ENCODE assay signal across 9 cellular contexts in genomic region chr6:107493158-107494057, GRCh38. TPM values are rescaled to one million over a fixed set of nuclear protein-coding genes. Genes with fewer than 3 reads are reported as not detected.
DNase-seq lines count a peak whose midpoint lies in the region; ATAC-seq and TF ChIP-seq lines count a peak whose summit lies in the region.
"Had no signal": no experiment of that assay in that cellular context is flagged by ENCODE, and none has a peak within 500 bp of the region (broad histone marks: within the 10 kb centered on the region; RNA-seq: fewer than 3 reads in every experiment).

No MANE protein-coding gene starts in this region.

- DNase-seq in NCI-H2081 (lab: John Stamatoyannopoulos, UW): peak; percentile 26 to 63
- no peak for DNase-seq in NCI-H2081 treated with DMSO at 0.1 percent for 48 hours (lab: John Stamatoyannopoulos, UW)
- DNase-seq in iPS-NIHi11 (ENCODE audit: low spot score): peak; percentile 35
- DNase-seq in thyroid gland: peak in 1 of 2 donors; percentile 6
- no peak for DNase-seq in HUDEP-2 (lab: John Stamatoyannopoulos, UW; ENCODE audit: unreplicated experiment in 76 of 76)
- DNase-seq in activated T-cell treated with anti-CD3 and anti-CD28 coated beads, Interleukin-2, amount 50 U/mL, for 4 hours: no peak

- intact Hi-C loops in thyroid gland (cut with DNase I): no loop called here

- H3K27me3 ChIP-seq in thyroid gland: no peaks in the 10 kb centered on the region

- H3K4me1 Mint-ChIP-seq in activated T-cell treated with anti-CD3 and anti-CD28 coated beads, Interleukin-2, amount 50 U/mL, for 4 hours (ENCODE audit: low read depth): peaks cover 14% of the 10 kb centered on the region

- WGBS in thyroid gland, 2 donors: 43 to 49% methylated on average over 12 of the region's 12 CpGs

- TF ChIP-seq CTCF in WI38 (IDR thresholded peaks at IDR 0.05; ENCODE audit: low read depth, low read length) (no peak), thyroid gland (IDR thresholded peaks at IDR 0.05) (no peak)

- no peaks in the 10 kb centered on the region for H3K36me3 ChIP-seq in thyroid gland

- H3K27me3 Mint-ChIP-seq in activated T-cell treated with anti-CD3 and anti-CD28 coated beads, Interleukin-2, amount 50 U/mL, for 4 hours (ENCODE audit: low read depth): peaks cover 37% of the 10 kb centered on the region

- peak overlapping the region in 2 of 3 donors; percentile 45 to 59 for H3K27ac ChIP-seq in thyroid gland

- peaks cover 42 to 45% of the 10 kb centered on the region in 2 donors for H3K4me1 ChIP-seq in thyroid gland

- no peak for ATAC-seq in GM18907 (IDR thresholded peaks at IDR 0.05; ENCODE audit: unreplicated experiment)
- no peak for ATAC-seq in activated T-cell treated with anti-CD3 and anti-CD28 coated beads, Interleukin-2, amount 50 U/mL, for 4 hours

- no peaks in the 10 kb centered on the region for H3K36me3 Mint-ChIP-seq in activated T-cell treated with anti-CD3 and anti-CD28 coated beads, Interleukin-2, amount 50 U/mL, for 4 hours (ENCODE audit: insufficient read depth)

- H3K4me3 ChIP-seq in WI38 (ENCODE audit: low read depth, low read length): peak overlapping the region; percentile 70
- peak overlapping the region in 1 of 3 donors; percentile 1 for H3K4me3 ChIP-seq in thyroid gland (replicated peaks in 1 of 3)

- H3K4me3 Mint-ChIP-seq in activated T-cell treated with anti-CD3 and anti-CD28 coated beads, Interleukin-2, amount 50 U/mL, for 4 hours: no peak overlapping the region
- H3K4me3 Mint-ChIP-seq: nephron had no signal

- no peaks in the 10 kb centered on the region for H3K9me3 Mint-ChIP-seq in activated T-cell treated with anti-CD3 and anti-CD28 coated beads, Interleukin-2, amount 50 U/mL, for 4 hours
- H3K9me3 Mint-ChIP-seq: nephron had no signal

- no peak for TF ChIP-seq POLR2A in thyroid gland (IDR thresholded peaks at IDR 0.05)

- H3K9me3 ChIP-seq in thyroid gland: no peaks in the 10 kb centered on the region

RNA-seq across cellular contexts. Expression of gene SOBP, which starts 3.5 kb away (rescaled TPM):
- total RNA-seq in thyroid gland: 10 to 100 TPM in 3 of 4 donors, 1 to 10 TPM in 1; 5.6 to 21.4 (median 18.1) TPM
- 1 to 10 TPM; 1.1 to 2.1 (median 1.8) TPM for total RNA-seq in activated T-cell treated with anti-CD3 and anti-CD28 coated beads, Interleukin-2, amount 50 U/mL, for 4 hours

RNA-seq across cellular contexts. Expression of gene PDSS2, which starts 34.0 kb away (rescaled TPM):
- total RNA-seq in thyroid gland: 10 to 100 TPM; 18.6 to 32.3 (median 25.6) TPM
- 10 to 100 TPM; 10.9 to 14.8 (median 12.6) TPM for total RNA-seq in activated T-cell treated with anti-CD3 and anti-CD28 coated beads, Interleukin-2, amount 50 U/mL, for 4 hours

Comparison
In these comparisons a context has a peak if more than half of its experiments do, and no peak if none do; other contexts are left out.
1. DNase-seq: peak in NCI-H2081 (2 of 2) and iPS-NIHi11 (single experiment); none in NCI-H2081 treated with DMSO at 0.1 percent for 48 hours (single experiment), HUDEP-2 (0 of 76) and activated T-cell treated with anti-CD3 and anti-CD28 coated beads, Interleukin-2, amount 50 U/mL, for 4 hours (single experiment).